Comparison of ENCODE assay signal across 13 cellular contexts in genomic region chr16:2196981-2197511, GRCh38. TPM values are rescaled to one million over a fixed set of nuclear protein-coding genes. Genes with fewer than 3 reads are reported as not detected.
DNase-seq lines count a peak whose midpoint lies in the region; ATAC-seq and TF ChIP-seq lines count a peak whose summit lies in the region.
"Had no signal": no experiment of that assay in that cellular context is flagged by ENCODE, and none has a peak within 500 bp of the region (broad histone marks: within the 10 kb centered on the region; RNA-seq: fewer than 3 reads in every experiment).

No MANE protein-coding gene starts in this region.

- peak overlapping the region; percentile 56 for H3K4me2 ChIP-seq in skeletal muscle satellite cell (ENCODE audit: low read length)

- CTCF ChIA-PET in activated CD8-positive, alpha-beta T cell treated with anti-CD3 and anti-CD28 coated beads for 36 hours (lab: Charles Lee) = interaction anchor here (0.6 to 3.9 kb wide), 3 partner anchors 54 to 492 kb away, joined by 3 to 24 read pairs (median 3); partner anchors contain the start of gene ECI1

- H3K4me1 ChIP-seq in iPS-15b (ENCODE audit: control insufficient read depth, insufficient read depth, low read length) = no peaks in the 10 kb centered on the region
- no peaks in the 10 kb centered on the region for H3K4me1 ChIP-seq in skeletal muscle satellite cell (ENCODE audit: control insufficient read depth, insufficient read depth, low read length)

- H3K9me3 ChIP-seq in iPS-15b (ENCODE audit: control insufficient read depth, insufficient read depth, low read length) = no peaks in the 10 kb centered on the region
- no peaks in the 10 kb centered on the region for H3K9me3 ChIP-seq in skeletal muscle satellite cell (replicated peaks; ENCODE audit: low read length)
- H3K9me3 ChIP-seq: gastroesophageal sphincter, mucosa of descending colon had no signal

- no peaks in the 10 kb centered on the region for H3K36me3 ChIP-seq in iPS-15b (ENCODE audit: control insufficient read depth, insufficient read depth, low read length)
- H3K36me3 ChIP-seq in skeletal muscle satellite cell (ENCODE audit: insufficient read depth, low read length) = no peaks in the 10 kb centered on the region
- H3K36me3 ChIP-seq: gastroesophageal sphincter had no signal

- intact Hi-C loops in activated CD4-positive, alpha-beta T cell treated with anti-CD3 and anti-CD28 coated beads, Interleukin-2, amount 10 ng/mL, durations not matched to agents 24 days and 14 days (cut with micrococcal nuclease) = loop anchor here (10.0 kb wide), 1 partner anchor 228 kb away; the partner anchor contains the start of gene CCNF
- intact Hi-C loops in activated CD8-positive, alpha-beta T cell treated with anti-CD3 and anti-CD28 coated beads for 36 hours (cut with micrococcal nuclease) = no loop called here

- H3K4me3 Mint-ChIP-seq in activated CD4-positive, alpha-beta T cell treated with anti-CD3 and anti-CD28 coated beads, Interleukin-2, amount 10 ng/mL, durations not matched to agents 24 days and 14 days = peak overlapping the region; percentile 72
- peak overlapping the region; percentile 48 for H3K4me3 Mint-ChIP-seq in activated CD8-positive, alpha-beta T cell treated with anti-CD3 and anti-CD28 coated beads for 36 hours

- H3K36me3 Mint-ChIP-seq in activated CD4-positive, alpha-beta T cell treated with anti-CD3 and anti-CD28 coated beads, Interleukin-2, amount 10 ng/mL, durations not matched to agents 24 days and 14 days (ENCODE audit: low read depth) = no peaks in the 10 kb centered on the region
- H3K36me3 Mint-ChIP-seq in activated CD8-positive, alpha-beta T cell treated with anti-CD3 and anti-CD28 coated beads for 36 hours (ENCODE audit: low read depth) = no peaks in the 10 kb centered on the region

- peaks cover 28% of the 10 kb centered on the region for H3K27me3 ChIP-seq in iPS-15b (ENCODE audit: control insufficient read depth, insufficient read depth, low read length)
- peaks cover 42% of the 10 kb centered on the region for H3K27me3 ChIP-seq in skeletal muscle satellite cell (ENCODE audit: control insufficient read depth, insufficient read depth, low read length)

- H3K9ac ChIP-seq in iPS-15b (ENCODE audit: low read depth, low read length) = no peak overlapping the region
- no peak overlapping the region for H3K9ac ChIP-seq in skeletal muscle satellite cell (ENCODE audit: low read depth, low read length)

- H3K27ac Mint-ChIP-seq in activated CD4-positive, alpha-beta T cell treated with anti-CD3 and anti-CD28 coated beads, Interleukin-2, amount 10 ng/mL, durations not matched to agents 24 days and 14 days = no peak overlapping the region
- no peak overlapping the region for H3K27ac Mint-ChIP-seq in activated CD8-positive, alpha-beta T cell treated with anti-CD3 and anti-CD28 coated beads for 36 hours

- no peak for DNase-seq in activated CD4-positive, alpha-beta T cell treated with anti-CD3 and anti-CD28 coated beads, Interleukin-2, amount 10 ng/mL, durations not matched to agents 24 days and 14 days
- no peak for DNase-seq in activated CD4-positive, alpha-beta T cell treated with anti-CD3 and anti-CD28 coated beads, Interleukin-2, amount 50 U/mL, for 1 hour
- no peak for DNase-seq in activated CD8-positive, alpha-beta T cell treated with anti-CD3 and anti-CD28 coated beads for 36 hours
- DNase-seq: GOT3, MM.1S, mucosa of descending colon, NCI-H526 treated with DMSO at 0.1 percent for 48 hours had no signal

- TF ChIP-seq CTCF in activated CD8-positive, alpha-beta T cell treated with anti-CD3 and anti-CD28 coated beads for 36 hours (IDR thresholded peaks at IDR 0.05) = no peak

- H3K4me3 ChIP-seq in iPS-15b (ENCODE audit: low read depth, low read length) (peak overlapping the region; percentile 32), skeletal muscle satellite cell (ENCODE audit: low read length) (no peak overlapping the region)
- H3K4me3 ChIP-seq: mucosa of descending colon had no signal

- H3K9me3 Mint-ChIP-seq in activated CD4-positive, alpha-beta T cell treated with anti-CD3 and anti-CD28 coated beads, Interleukin-2, amount 10 ng/mL, durations not matched to agents 24 days and 14 days = no peaks in the 10 kb centered on the region
- H3K9me3 Mint-ChIP-seq in activated CD8-positive, alpha-beta T cell treated with anti-CD3 and anti-CD28 coated beads for 36 hours = no peaks in the 10 kb centered on the region

- POLR2A ChIA-PET in activated CD8-positive, alpha-beta T cell treated with anti-CD3 and anti-CD28 coated beads for 36 hours (lab: Charles Lee) = interaction anchor here (1.2 to 3.6 kb wide), 2 partner anchors 42 to 150 kb away, joined by 3 to 18 read pairs; partner anchors contain the start of genes NTHL1 and TRAF7

- H3K4me1 Mint-ChIP-seq in activated CD4-positive, alpha-beta T cell treated with anti-CD3 and anti-CD28 coated beads, Interleukin-2, amount 10 ng/mL, durations not matched to agents 24 days and 14 days = peaks cover 2% of the 10 kb centered on the region
- H3K4me1 Mint-ChIP-seq in activated CD8-positive, alpha-beta T cell treated with anti-CD3 and anti-CD28 coated beads for 36 hours (ENCODE audit: low read depth) = peaks cover 3% of the 10 kb centered on the region

- H3K27me3 Mint-ChIP-seq in activated CD4-positive, alpha-beta T cell treated with anti-CD3 and anti-CD28 coated beads, Interleukin-2, amount 10 ng/mL, durations not matched to agents 24 days and 14 days = peaks cover 40% of the 10 kb centered on the region
- peaks cover 23% of the 10 kb centered on the region for H3K27me3 Mint-ChIP-seq in activated CD8-positive, alpha-beta T cell treated with anti-CD3 and anti-CD28 coated beads for 36 hours

- no peak for ATAC-seq in activated CD8-positive, alpha-beta T cell treated with anti-CD3 and anti-CD28 coated beads for 36 hours
- ATAC-seq in HG03342 (IDR thresholded peaks at IDR 0.05; ENCODE audit: unreplicated experiment) = no peak
- ATAC-seq in GM18505 (IDR thresholded peaks at IDR 0.05; ENCODE audit: unreplicated experiment) = no peak
- no peak for ATAC-seq in GM21528 (IDR thresholded peaks at IDR 0.05; ENCODE audit: low FRiP score, unreplicated experiment)
- ATAC-seq: mucosa of descending colon had no signal

- TF ChIP-seq POLR2A in GM18505 (IDR thresholded peaks at IDR 0.05; ENCODE audit: borderline replicate concordance, extremely low read depth, insufficient read depth, insufficient read length) = no peak

RNA-seq across cellular contexts. Expression of gene CASKIN1, which starts 0.6 kb away (rescaled TPM):
- total RNA-seq in activated CD4-positive, alpha-beta T cell treated with anti-CD3 and anti-CD28 coated beads, Interleukin-2, amount 10 ng/mL, durations not matched to agents 24 days and 14 days = 2.2 and 2.3 TPM in 2 replicates
- total RNA-seq in activated CD8-positive, alpha-beta T cell treated with anti-CD3 and anti-CD28 coated beads for 36 hours = 1 to 10 TPM; 4.4 to 7.2 TPM
- total RNA-seq in skeletal muscle satellite cell (2012; rRNA removed) = under 0.01 and 0.22 TPM in 2 replicates

RNA-seq across cellular contexts. Expression of gene MLST8, which starts 8.2 kb away (rescaled TPM):
- 65.2 and 70.3 TPM in 2 replicates for total RNA-seq in activated CD4-positive, alpha-beta T cell treated with anti-CD3 and anti-CD28 coated beads, Interleukin-2, amount 10 ng/mL, durations not matched to agents 24 days and 14 days
- total RNA-seq in activated CD8-positive, alpha-beta T cell treated with anti-CD3 and anti-CD28 coated beads for 36 hours = 10 to 100 TPM; 70.0 to 70.7 TPM
- total RNA-seq in skeletal muscle satellite cell (2012; rRNA removed) = 25.1 and 26.9 TPM in 2 replicates

RNA-seq across cellular contexts. Expression of gene BRICD5, which starts 13.6 kb away (rescaled TPM):
- total RNA-seq in activated CD4-positive, alpha-beta T cell treated with anti-CD3 and anti-CD28 coated beads, Interleukin-2, amount 10 ng/mL, durations not matched to agents 24 days and 14 days = 22.2 and 23.1 TPM in 2 replicates
- total RNA-seq in activated CD8-positive, alpha-beta T cell treated with anti-CD3 and anti-CD28 coated beads for 36 hours = 1 to 10 TPM; 6.6 to 6.9 TPM
- total RNA-seq in skeletal muscle satellite cell (2012; rRNA removed) = 0.22 and 0.76 TPM in 2 replicates

RNA-seq across cellular contexts. Expression of gene PGP, which starts 17.6 kb away (rescaled TPM):
- 38.7 and 38.9 TPM in 2 replicates for total RNA-seq in activated CD4-positive, alpha-beta T cell treated with anti-CD3 and anti-CD28 coated beads, Interleukin-2, amount 10 ng/mL, durations not matched to agents 24 days and 14 days
- 10 to 100 TPM; 19.8 to 20.1 TPM for total RNA-seq in activated CD8-positive, alpha-beta T cell treated with anti-CD3 and anti-CD28 coated beads for 36 hours
- 9.4 and 23.2 TPM in 2 replicates for total RNA-seq in skeletal muscle satellite cell (2012; rRNA removed)

RNA-seq across cellular contexts. Expression of gene E4F1, which starts 26.3 kb away (rescaled TPM):
- total RNA-seq in activated CD4-positive, alpha-beta T cell treated with anti-CD3 and anti-CD28 coated beads, Interleukin-2, amount 10 ng/mL, durations not matched to agents 24 days and 14 days = 33.4 and 34.7 TPM in 2 replicates
- 10 to 100 TPM; 19.4 to 21.1 TPM for total RNA-seq in activated CD8-positive, alpha-beta T cell treated with anti-CD3 and anti-CD28 coated beads for 36 hours
- 36.0 and 36.7 TPM in 2 replicates for total RNA-seq in skeletal muscle satellite cell (2012; rRNA removed)
